Comparison of ENCODE assay signal across 1 cellular context in genomic region chr2:121530563-121531334, GRCh38.
TF ChIP-seq lines count a peak whose summit lies in the region.

Gene RNU4ATAC (plus strand): TSS chr2:121530880.

TF ChIP-seq in K562, 482 proteins besides CTCF, POLR2A, EP300 and RAD21 (continued from another document and continues in another):
- peak; percentile 38; the same call in 1 of the 2 replicates for TF ChIP-seq ZNF263 (CRISPR knock-in tag; IDR thresholded peaks at IDR 0.05; ENCODE audit: borderline replicate concordance)
- no peak; the same call in 1 of the 2 replicates for TF ChIP-seq IRF2 (CRISPR knock-in tag; IDR thresholded peaks at IDR 0.05)
- TF ChIP-seq THRAP3 (IDR thresholded peaks at IDR 0.05; ENCODE audit: borderline replicate concordance) = peak; percentile 100
- no peak for TF ChIP-seq E2F8 (IDR thresholded peaks at IDR 0.05; ENCODE audit: low read depth, partially characterized antibody)
- TF ChIP-seq ARNT (IDR thresholded peaks at IDR 0.05) = peak; percentile 74 to 98
- TF ChIP-seq HDAC1 (IDR thresholded peaks at IDR 0.05) = peak; percentile 65; a peak in 3 of 4 replicates
- peak; percentile 59 to 91; a peak in 3 of 4 replicates for TF ChIP-seq SRF (CRISPR knock-in tag; IDR thresholded peaks at IDR 0.05)
- TF ChIP-seq KAT7 (CRISPR knock-in tag; IDR thresholded peaks at IDR 0.05; ENCODE audit: borderline replicate concordance) = peak; percentile 83; the same call in 1 of the 2 replicates
- peak; percentile 90 for TF ChIP-seq E2F1 (CRISPR knock-in tag; IDR thresholded peaks at IDR 0.05)
- no peak for TF ChIP-seq PRPF4 (IDR thresholded peaks at IDR 0.05; ENCODE audit: insufficient read depth, low read depth, low read length, poor library complexity, severe bottlenecking)
- 0 out of 2 replicates have a peak, but pooled peaks have one; percentile 12 for TF ChIP-seq MECOM (CRISPR knock-in tag; IDR thresholded peaks at IDR 0.05)
- TF ChIP-seq ZNF212 (CRISPR knock-in tag; IDR thresholded peaks at IDR 0.05) = peak; percentile 93
- TF ChIP-seq ZNF655 (CRISPR knock-in tag; IDR thresholded peaks at IDR 0.05) = peak; percentile 96
- TF ChIP-seq SREBF1 (IDR thresholded peaks at IDR 0.05; ENCODE audit: borderline replicate concordance, low read depth, low read length) = no peak
- TF ChIP-seq HBP1 (CRISPR knock-in tag; IDR thresholded peaks at IDR 0.05) = peak; percentile 100
- TF ChIP-seq MTF1 (CRISPR knock-in tag; IDR thresholded peaks at IDR 0.05; ENCODE audit: borderline replicate concordance) = no peak
- TF ChIP-seq HNRNPH1 (optimal IDR thresholded peaks at IDR 0.05; ENCODE audit: low read depth, low read length) = no peak
- peak; percentile 89 for TF ChIP-seq ELF2 (CRISPR knock-in tag; IDR thresholded peaks at IDR 0.05)
- peak; percentile 93 for TF ChIP-seq CREB5 (CRISPR knock-in tag; IDR thresholded peaks at IDR 0.05)
- TF ChIP-seq SMARCB1 (IDR thresholded peaks at IDR 0.05; ENCODE audit: insufficient read length, low read depth) = no peak
- no peak; the same call in 1 of the 2 replicates for TF ChIP-seq ZNF324 (CRISPR knock-in tag; IDR thresholded peaks at IDR 0.05)
- peak; percentile 71; the same call in 1 of the 2 replicates for TF ChIP-seq TGIF2 (CRISPR knock-in tag; IDR thresholded peaks at IDR 0.05)
- no peak for TF ChIP-seq ZFP36 (IDR thresholded peaks at IDR 0.05; ENCODE audit: low read depth, low read length, partially characterized antibody)
- TF ChIP-seq PTBP1 (IDR thresholded peaks at IDR 0.05; ENCODE audit: low read depth, low read length) = peak; percentile 39; the same call in 1 of the 2 replicates
- peak; percentile 40 for TF ChIP-seq PHF20 (IDR thresholded peaks at IDR 0.05; ENCODE audit: partially characterized antibody)
- peak; percentile 100 for TF ChIP-seq NUFIP1 (IDR thresholded peaks at IDR 0.05; ENCODE audit: partially characterized antibody)
- no peak for TF ChIP-seq MTA2 (IDR thresholded peaks at IDR 0.05; ENCODE audit: low read depth)
- TF ChIP-seq FOXA1 (IDR thresholded peaks at IDR 0.05; ENCODE audit: borderline replicate concordance) = no peak
- peak; percentile 100 for TF ChIP-seq CBX1 (IDR thresholded peaks at IDR 0.05; ENCODE audit: low read depth)
- TF ChIP-seq ZNF766 (CRISPR knock-in tag; conservative IDR thresholded peaks at IDR 0.05) = peak; percentile 89
- TF ChIP-seq FIP1L1 (IDR thresholded peaks at IDR 0.05; ENCODE audit: low read depth, low read length, poor library complexity, severe bottlenecking) = peak; percentile 76
- TF ChIP-seq ZNF780A (CRISPR knock-in tag; IDR thresholded peaks at IDR 0.05) = peak; percentile 95
- peak; percentile 99 for TF ChIP-seq KDM5B (IDR thresholded peaks at IDR 0.05; ENCODE audit: insufficient replicate concordance, low read depth, low read length)
- peak; percentile 59; the same call in 1 of the 2 replicates for TF ChIP-seq CREB3L1 (IDR thresholded peaks at IDR 0.05; ENCODE audit: borderline replicate concordance, low read depth)
- peak; percentile 95 for TF ChIP-seq ZNF395 (CRISPR knock-in tag; IDR thresholded peaks at IDR 0.05)
- TF ChIP-seq JUND (IDR thresholded peaks at IDR 0.05; ENCODE audit: borderline replicate concordance, low read depth, low read length) = peak; percentile 68
- peak; percentile 44; the same call in 1 of the 3 replicates for TF ChIP-seq JUND (tag; IDR thresholded peaks at IDR 0.05; ENCODE audit: borderline replicate concordance, low read depth, low read length)
- TF ChIP-seq ASH1L (IDR thresholded peaks at IDR 0.05; ENCODE audit: borderline replicate concordance, low read depth, partially characterized antibody) = no peak
- TF ChIP-seq SMARCC2 (IDR thresholded peaks at IDR 0.05; ENCODE audit: low read depth) = 0 out of 2 replicates have a peak, but pooled peaks have one; percentile 17
- TF ChIP-seq ZNF253 (CRISPR knock-in tag; conservative IDR thresholded peaks at IDR 0.05) = peak; percentile 93
- TF ChIP-seq SRSF1 (IDR thresholded peaks at IDR 0.05; ENCODE audit: low read depth, low read length) = no peak
- peak; percentile 44; the same call in 1 of the 2 replicates for TF ChIP-seq SMC3 (conservative IDR thresholded peaks at IDR 0.05; ENCODE audit: insufficient read depth, low read depth, low read length)
- TF ChIP-seq NRF1 (conservative IDR thresholded peaks at IDR 0.05 in 1 of 2, IDR thresholded peaks at IDR 0.05 in 1 of 2) = peak in 1 of 2 experiments; percentile 12; a peak in 2 of 4 replicates
- TF ChIP-seq MAX (CRISPR knock-in tag; IDR thresholded peaks at IDR 0.05) = 0 out of 2 replicates have a peak, but pooled peaks have one; percentile 20
- TF ChIP-seq ZNF398 (CRISPR knock-in tag; IDR thresholded peaks at IDR 0.05) = peak; percentile 31; the same call in 1 of the 2 replicates
- TF ChIP-seq KLF16 (IDR thresholded peaks at IDR 0.05) = peak; percentile 73
- peak; percentile 100 for TF ChIP-seq GTF2B (IDR thresholded peaks at IDR 0.05; ENCODE audit: extremely low read depth, insufficient read length)
- no peak for TF ChIP-seq ZNF408 (CRISPR knock-in tag; IDR thresholded peaks at IDR 0.05; ENCODE audit: low read depth)
- peak; percentile 85 to 94; a peak in 3 of 4 replicates for TF ChIP-seq TEAD1 (CRISPR knock-in tag; IDR thresholded peaks at IDR 0.05)
- TF ChIP-seq ZNF707 (CRISPR knock-in tag; conservative IDR thresholded peaks at IDR 0.05) = no peak
- TF ChIP-seq ETS1 (conservative IDR thresholded peaks at IDR 0.05; ENCODE audit: control insufficient read depth, low read depth, low read length) = peak; percentile 99
- no peak for TF ChIP-seq FOS (IDR thresholded peaks at IDR 0.05; ENCODE audit: extremely low read depth, insufficient read length)
- TF ChIP-seq ZEB2 (IDR thresholded peaks at IDR 0.05) = no peak; the same call in 1 of the 2 replicates
- no peak for TF ChIP-seq ZNF282 (CRISPR knock-in tag; IDR thresholded peaks at IDR 0.05)
